Comparison of ENCODE assay signal across 8 cellular contexts in genomic region chr1:75233302-75233929, GRCh38.
DNase-seq lines count a peak whose midpoint lies in the region; ATAC-seq, FAIRE-seq and TF ChIP-seq lines count a peak whose summit lies in the region.

No MANE protein-coding gene starts in this region.

- H3K36me3 ChIP-seq in OCI-LY3 (replicated peaks; ENCODE audit: low read depth, low read length): no peaks in the 10 kb centered on the region
- no peaks in the 10 kb centered on the region for H3K36me3 ChIP-seq in endothelial cell of umbilical vein (ENCODE audit: control insufficient read depth in 2 of 2, extremely low read depth in 1 of 2, insufficient read depth in 2 of 2, low read length in 2 of 2)

- intact Hi-C loops in endothelial cell of umbilical vein (cut with micrococcal nuclease): loop anchor here (1.0 to 5.0 kb wide), 5 partner anchors 32 to 553 kb away; partner anchors contain the start of genes ACADM and RABGGTB

- H3K9me1 ChIP-seq in endothelial cell of umbilical vein (replicated peaks; ENCODE audit: control insufficient read depth, extremely low read depth, insufficient read depth, low read length): no peaks in the 10 kb centered on the region

- H4K20me1 ChIP-seq in OCI-LY3 (ENCODE audit: insufficient read depth, low read length) (no peaks in the 10 kb centered on the region), endothelial cell of umbilical vein (replicated peaks; ENCODE audit: control insufficient read depth, extremely low read depth, insufficient read depth, low read length) (no peaks in the 10 kb centered on the region)

- H2AFZ ChIP-seq in OCI-LY3 (ENCODE audit: low read depth, low read length): no peak overlapping the region
- H2AFZ ChIP-seq in endothelial cell of umbilical vein (ENCODE audit: low read depth, low read length): no peak overlapping the region

- no peak overlapping the region for H3K27ac ChIP-seq in OCI-LY3 (ENCODE audit: low read length)
- no peak overlapping the region for H3K27ac ChIP-seq in endothelial cell of umbilical vein (ENCODE audit: insufficient read depth, low read depth, low read length)

- H3K27me3 ChIP-seq in OCI-LY3 (ENCODE audit: low read depth, low read length): no peaks in the 10 kb centered on the region
- no peaks in the 10 kb centered on the region for H3K27me3 ChIP-seq in endothelial cell of umbilical vein (ENCODE audit: control insufficient read depth in 2 of 2, insufficient read depth in 2 of 2, low read length in 2 of 2)

- DNase-seq in NCI-H2107 treated with DMSO at 0.1 percent for 48 hours (lab: John Stamatoyannopoulos, UW; ENCODE audit: unreplicated experiment) (peak; percentile 35), NCI-H2107 (lab: John Stamatoyannopoulos, UW) (no peak), endothelial cell of umbilical vein (ENCODE audit: low read depth, low spot score) (peak; percentile 66), osteocyte (ENCODE audit: extremely low spot score, unreplicated experiment) (no peak)

- no peaks in the 10 kb centered on the region for H3K36me3 Mint-ChIP-seq in osteocyte (ENCODE audit: unreplicated experiment)

- peak overlapping the region; percentile 31; the same call in 1 of the 2 replicates for H3K4me2 ChIP-seq in OCI-LY3 (ENCODE audit: low read length)
- H3K4me2 ChIP-seq in endothelial cell of umbilical vein (ENCODE audit: insufficient read depth, low read length): no peak overlapping the region

- no peaks in the 10 kb centered on the region for H3K9me3 Mint-ChIP-seq in osteocyte (ENCODE audit: unreplicated experiment)

- no peak overlapping the region for H3K27ac Mint-ChIP-seq in osteocyte (ENCODE audit: unreplicated experiment)

- H3K79me2 ChIP-seq in OCI-LY3 (ENCODE audit: low read length) (no peaks in the 10 kb centered on the region), endothelial cell of umbilical vein (ENCODE audit: control insufficient read depth, insufficient read depth, low read length) (no peaks in the 10 kb centered on the region)

- H3K4me1 Mint-ChIP-seq in osteocyte (ENCODE audit: unreplicated experiment): no peaks in the 10 kb centered on the region

- ATAC-seq in GM21528 (IDR thresholded peaks at IDR 0.05; ENCODE audit: low FRiP score, unreplicated experiment) (peak; percentile 89), HG03571 (IDR thresholded peaks at IDR 0.05; ENCODE audit: unreplicated experiment) (peak; percentile 80), GM19324 (IDR thresholded peaks at IDR 0.05; ENCODE audit: low FRiP score, unreplicated experiment) (no peak)

- dilution Hi-C loops in endothelial cell of umbilical vein (cut with MboI; ENCODE audit: extremely low pct_ligation_motif_present, low sequenced_read_pairs): no loop called here

- no TSS peak for BruUV-seq in endothelial cell of umbilical vein (replicated peaks; lab: Mats Ljungman, UMichigan)

- H3K9me3 ChIP-seq in OCI-LY3 (ENCODE audit: insufficient read depth, low read length): no peaks in the 10 kb centered on the region
- H3K9me3 ChIP-seq in endothelial cell of umbilical vein (replicated peaks; ENCODE audit: control insufficient read depth, insufficient read depth, low read length): no peaks in the 10 kb centered on the region

- TF ChIP-seq POLR2A in endothelial cell of umbilical vein (IDR thresholded peaks at IDR 0.05; ENCODE audit: low read depth, low read length): no peak

- peak overlapping the region; percentile 12; the same call in 1 of the 2 replicates for H3K4me3 ChIP-seq in OCI-LY3 (ENCODE audit: low read length)
- no peak overlapping the region for H3K4me3 ChIP-seq in endothelial cell of umbilical vein (replicated peaks in 1 of 3; ENCODE audit: insufficient read depth in 1 of 3, low read depth in 1 of 3, low read length in 3 of 3)

- CTCF ChIA-PET in endothelial cell of umbilical vein (lab: Charles Lee): interaction anchor here (0.5 to 3.1 kb wide), 41 partner anchors 9 to 582 kb away, joined by 3 to 42 read pairs (median 4); partner anchors contain the start of genes ACADM and RABGGTB

- POLR2A ChIA-PET in endothelial cell of umbilical vein (lab: Charles Lee): no interaction called here

- FAIRE-seq in endothelial cell of umbilical vein (lab: Jason Lieb, UNC): peak; percentile 75

- H3K27me3 Mint-ChIP-seq in osteocyte (ENCODE audit: unreplicated experiment): peaks cover 2% of the 10 kb centered on the region

- TF ChIP-seq CTCF in OCI-LY3 (IDR thresholded peaks at IDR 0.05; ENCODE audit: low read depth, low read length) (peak; percentile 66), endothelial cell of umbilical vein (IDR thresholded peaks at IDR 0.05; ENCODE audit: extremely low read depth in 1 of 2, insufficient read depth in 1 of 2, low read depth in 1 of 2, low read length in 2 of 2) (peak; percentile 43 to 52), osteocyte (IDR thresholded peaks at IDR 0.05) (peak; percentile 54)

- H3K9ac ChIP-seq in OCI-LY3 (ENCODE audit: low read length) (no peak overlapping the region), endothelial cell of umbilical vein (replicated peaks; ENCODE audit: extremely low read depth, insufficient read depth, low read length) (no peak overlapping the region)

- H3K4me3 Mint-ChIP-seq in osteocyte (ENCODE audit: unreplicated experiment): no peak overlapping the region

- no peaks in the 10 kb centered on the region for H3K4me1 ChIP-seq in OCI-LY3 (ENCODE audit: low read length)
- H3K4me1 ChIP-seq in endothelial cell of umbilical vein (ENCODE audit: control insufficient read depth, extremely low read depth, insufficient read depth, low read length): peaks cover 11% of the 10 kb centered on the region

TF ChIP-seq in endothelial cell of umbilical vein, 7 proteins besides CTCF, POLR2A, EP300 and RAD21:
- TF ChIP-seq MAX (IDR thresholded peaks at IDR 0.05; ENCODE audit: insufficient read depth, insufficient read length): no peak
- TF ChIP-seq JUN (IDR thresholded peaks at IDR 0.05; ENCODE audit: borderline replicate concordance, insufficient read depth, insufficient read length, low read depth): no peak
- no peak for TF ChIP-seq FOS (IDR thresholded peaks at IDR 0.05; ENCODE audit: borderline replicate concordance, insufficient read depth, low read length)
TF ChIP-seq in endothelial cell of umbilical vein: peak in this region for 0.

Comparison
In these comparisons a context has a peak if more than half of its experiments do, and no peak if none do; other contexts are left out.
1. DNase-seq: peak in NCI-H2107 treated with DMSO at 0.1 percent for 48 hours (single experiment) and endothelial cell of umbilical vein (single experiment); none in NCI-H2107 (single experiment) and osteocyte (single experiment).
2. Peak in every context shown above with its lines, with median percentiles within 50 percentile points of each other: CTCF ChIP-seq.